Comparison of ENCODE assay signal across 1 cellular context in genomic region chr21:44211978-44212377, GRCh38.
A peak's percentile ranks its signal among the peaks of the same experiment; 100 is the strongest.
TF ChIP-seq lines count a peak whose summit lies in the region.

No MANE protein-coding gene starts in this region.

TF ChIP-seq in GM12878, 131 proteins besides CTCF, POLR2A, EP300 and RAD21:
- TF ChIP-seq RELB (IDR thresholded peaks at IDR 0.05; ENCODE audit: low read depth) (peak; percentile 43; the same call in 1 of the 2 replicates), MLLT1 (IDR thresholded peaks at IDR 0.05) (peak; percentile 77), YBX1 (IDR thresholded peaks at IDR 0.05) (0 out of 2 replicates have a peak, but pooled peaks have one; percentile 29), ZNF24 (IDR thresholded peaks at IDR 0.05) (peak; percentile 100), IKZF2 (IDR thresholded peaks at IDR 0.05) (peak in 1 of 2 experiments; percentile 20; a peak in 1 of 4 replicates), ZNF217 (IDR thresholded peaks at IDR 0.05) (peak; percentile 81), PKNOX1 (IDR thresholded peaks at IDR 0.05) (peak; percentile 14; the same call in 1 of the 2 replicates), MTA2 (IDR thresholded peaks at IDR 0.05; ENCODE audit: low read depth) (0 out of 2 replicates have a peak, but pooled peaks have one; percentile 14), HDGF (IDR thresholded peaks at IDR 0.05) (peak; percentile 99), SMARCA5 (IDR thresholded peaks at IDR 0.05) (peak; percentile 37; the same call in 1 of the 2 replicates), NBN (IDR thresholded peaks at IDR 0.05) (peak; percentile 93)
